In the genomic region with DNA sequence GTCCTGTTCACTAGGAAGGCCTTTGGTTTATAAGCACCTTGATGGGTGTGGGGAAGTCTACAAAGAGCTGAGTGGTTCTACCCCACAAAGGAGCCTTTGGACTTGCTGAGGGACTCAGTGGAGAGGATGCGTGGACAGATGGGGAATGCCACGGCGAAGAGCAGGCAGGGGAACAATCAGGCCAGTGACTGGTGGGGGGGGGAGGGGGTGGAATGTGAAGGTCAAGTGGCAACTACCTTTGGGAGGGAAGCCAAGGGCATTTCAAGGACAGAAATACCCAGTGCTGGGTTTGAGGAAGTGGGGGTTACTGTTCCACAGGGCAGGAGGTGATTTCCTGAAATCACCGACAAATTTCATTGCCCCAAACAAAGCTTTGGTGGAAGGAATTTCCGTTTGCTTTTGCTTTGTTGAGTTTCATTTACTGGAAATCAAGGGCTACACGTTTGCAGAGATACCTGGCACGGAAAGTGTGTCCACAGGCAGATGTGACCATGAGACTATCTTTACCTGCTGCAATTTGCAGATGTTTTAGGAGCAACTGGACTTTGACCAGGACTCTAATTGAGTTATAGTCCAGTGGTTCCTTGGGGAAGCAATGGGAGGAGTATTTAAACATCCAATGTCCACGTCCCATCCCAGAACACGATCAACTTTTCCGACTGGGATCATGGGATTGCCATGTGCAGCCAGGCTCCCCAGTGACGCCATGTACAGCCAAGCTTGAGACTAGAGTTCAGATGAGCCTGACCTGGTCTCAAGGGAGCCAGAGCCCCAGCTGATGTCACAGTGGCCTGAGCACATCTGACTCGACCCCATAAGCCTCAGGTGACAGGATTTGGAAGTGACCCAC, we compare ENCODE assay signal across 1 cellular context.
A peak's percentile ranks its signal among the peaks of the same experiment; 100 is the strongest.
TF ChIP-seq lines count a peak whose summit lies in the region.

No MANE protein-coding gene starts in this region.

TF ChIP-seq in HepG2, 621 proteins besides CTCF, POLR2A, EP300 and RAD21 (continued from another document and continues in another):
- TF ChIP-seq, protein P1, sequence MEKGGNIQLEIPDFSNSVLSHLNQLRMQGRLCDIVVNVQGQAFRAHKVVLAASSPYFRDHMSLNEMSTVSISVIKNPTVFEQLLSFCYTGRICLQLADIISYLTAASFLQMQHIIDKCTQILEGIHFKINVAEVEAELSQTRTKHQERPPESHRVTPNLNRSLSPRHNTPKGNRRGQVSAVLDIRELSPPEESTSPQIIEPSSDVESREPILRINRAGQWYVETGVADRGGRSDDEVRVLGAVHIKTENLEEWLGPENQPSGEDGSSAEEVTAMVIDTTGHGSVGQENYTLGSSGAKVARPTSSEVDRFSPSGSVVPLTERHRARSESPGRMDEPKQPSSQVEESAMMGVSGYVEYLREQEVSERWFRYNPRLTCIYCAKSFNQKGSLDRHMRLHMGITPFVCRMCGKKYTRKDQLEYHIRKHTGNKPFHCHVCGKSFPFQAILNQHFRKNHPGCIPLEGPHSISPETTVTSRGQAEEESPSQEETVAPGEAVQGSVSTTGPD (CRISPR knock-in tag; IDR thresholded peaks at IDR 0.05) = no peak
- TF ChIP-seq FOXA3 (CRISPR knock-in tag; IDR thresholded peaks at IDR 0.05) (peak; percentile 10; the same call in 1 of the 2 replicates), ZFX (CRISPR knock-in tag; IDR thresholded peaks at IDR 0.05; ENCODE audit: low read depth) (0 out of 2 replicates have a peak, but pooled peaks have one; percentile 10), YEATS2 (CRISPR knock-in tag; IDR thresholded peaks at IDR 0.05; ENCODE audit: borderline replicate concordance) (peak; percentile 60; the same call in 1 of the 2 replicates), SCMH1 (CRISPR knock-in tag; IDR thresholded peaks at IDR 0.05; ENCODE audit: borderline replicate concordance) (no peak), MAFK (conservative IDR thresholded peaks at IDR 0.05 in 1 of 2, IDR thresholded peaks at IDR 0.05 in 1 of 2; ENCODE audit: low read length in 2 of 2) (no peak), ADNP (CRISPR knock-in tag; IDR thresholded peaks at IDR 0.05) (no peak), IKZF4 (CRISPR knock-in tag; IDR thresholded peaks at IDR 0.05; ENCODE audit: borderline replicate concordance, low read depth, not compliant biosample characterization) (peak; percentile 54), POLR2AphosphoS5 (IDR thresholded peaks at IDR 0.05; ENCODE audit: low read depth, low read length) (peak; percentile 55; the same call in 1 of the 2 replicates), EED (CRISPR knock-in tag; IDR thresholded peaks at IDR 0.05) (0 out of 2 replicates have a peak, but pooled peaks have one; percentile 62), SIX1 (CRISPR knock-in tag; IDR thresholded peaks at IDR 0.05; ENCODE audit: borderline replicate concordance) (no peak), ATF7-NPFF (CRISPR knock-in tag; IDR thresholded peaks at IDR 0.05; ENCODE audit: low read depth) (peak; percentile 74), ZNF747 (CRISPR knock-in tag; IDR thresholded peaks at IDR 0.05; ENCODE audit: borderline replicate concordance) (no peak), NR2F6 (IDR thresholded peaks at IDR 0.05) (0 out of 2 replicates have a peak, but pooled peaks have one; percentile 46), NR2F6 (CRISPR knock-in tag; IDR thresholded peaks at IDR 0.05) (peak; percentile 81), ZNF891 (CRISPR knock-in tag; IDR thresholded peaks at IDR 0.05) (peak; percentile 88; the same call in 1 of the 2 replicates), ZNF724P (CRISPR knock-in tag; IDR thresholded peaks at IDR 0.05; ENCODE audit: borderline replicate concordance) (no peak), ZNF354B (CRISPR knock-in tag; IDR thresholded peaks at IDR 0.05) (no peak), KAT8 (CRISPR knock-in tag; IDR thresholded peaks at IDR 0.05) (no peak), NPAS2 (CRISPR knock-in tag; IDR thresholded peaks at IDR 0.05; ENCODE audit: borderline replicate concordance) (no peak), ZNF709 (CRISPR knock-in tag; IDR thresholded peaks at IDR 0.05) (no peak), ZNF431 (CRISPR knock-in tag; IDR thresholded peaks at IDR 0.05; ENCODE audit: borderline replicate concordance, low read depth) (0 out of 2 replicates have a peak, but pooled peaks have one; percentile 59), SIN3A (IDR thresholded peaks at IDR 0.05; ENCODE audit: borderline replicate concordance, low read depth, low read length) (no peak), THAP11 (CRISPR knock-in tag; IDR thresholded peaks at IDR 0.05) (no peak), SALL2 (CRISPR knock-in tag; IDR thresholded peaks at IDR 0.05) (no peak; the same call in 1 of the 2 replicates), PHF21A (CRISPR knock-in tag; IDR thresholded peaks at IDR 0.05) (peak; percentile 52; the same call in 1 of the 2 replicates), ZMAT3 (CRISPR knock-in tag; conservative IDR thresholded peaks at IDR 0.05) (no peak), ZC3H13 (CRISPR knock-in tag; IDR thresholded peaks at IDR 0.05) (0 out of 2 replicates have a peak, but pooled peaks have one; percentile 7), FLYWCH1 (CRISPR knock-in tag; IDR thresholded peaks at IDR 0.05) (no peak)
- TF ChIP-seq, protein P2, sequence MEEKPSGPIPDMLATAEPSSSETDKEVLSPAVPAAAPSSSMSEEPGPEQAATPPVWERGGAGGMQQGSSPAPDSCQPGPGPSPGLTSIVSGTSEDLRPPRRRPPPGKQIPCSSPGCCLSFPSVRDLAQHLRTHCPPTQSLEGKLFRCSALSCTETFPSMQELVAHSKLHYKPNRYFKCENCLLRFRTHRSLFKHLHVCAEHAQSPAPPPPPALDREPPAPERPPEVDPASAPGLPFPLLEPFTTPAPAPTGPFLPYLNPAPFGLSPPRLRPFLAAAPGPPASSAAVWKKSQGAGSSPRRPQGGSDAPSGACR (CRISPR knock-in tag; IDR thresholded peaks at IDR 0.05) = no peak; the same call in 1 of the 2 replicates
- TF ChIP-seq, protein P3, sequence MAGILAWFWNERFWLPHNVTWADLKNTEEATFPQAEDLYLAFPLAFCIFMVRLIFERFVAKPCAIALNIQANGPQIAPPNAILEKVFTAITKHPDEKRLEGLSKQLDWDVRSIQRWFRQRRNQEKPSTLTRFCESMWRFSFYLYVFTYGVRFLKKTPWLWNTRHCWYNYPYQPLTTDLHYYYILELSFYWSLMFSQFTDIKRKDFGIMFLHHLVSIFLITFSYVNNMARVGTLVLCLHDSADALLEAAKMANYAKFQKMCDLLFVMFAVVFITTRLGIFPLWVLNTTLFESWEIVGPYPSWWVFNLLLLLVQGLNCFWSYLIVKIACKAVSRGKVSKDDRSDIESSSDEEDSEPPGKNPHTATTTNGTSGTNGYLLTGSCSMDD (CRISPR knock-in tag; IDR thresholded peaks at IDR 0.05) = no peak
- TF ChIP-seq, protein P4, sequence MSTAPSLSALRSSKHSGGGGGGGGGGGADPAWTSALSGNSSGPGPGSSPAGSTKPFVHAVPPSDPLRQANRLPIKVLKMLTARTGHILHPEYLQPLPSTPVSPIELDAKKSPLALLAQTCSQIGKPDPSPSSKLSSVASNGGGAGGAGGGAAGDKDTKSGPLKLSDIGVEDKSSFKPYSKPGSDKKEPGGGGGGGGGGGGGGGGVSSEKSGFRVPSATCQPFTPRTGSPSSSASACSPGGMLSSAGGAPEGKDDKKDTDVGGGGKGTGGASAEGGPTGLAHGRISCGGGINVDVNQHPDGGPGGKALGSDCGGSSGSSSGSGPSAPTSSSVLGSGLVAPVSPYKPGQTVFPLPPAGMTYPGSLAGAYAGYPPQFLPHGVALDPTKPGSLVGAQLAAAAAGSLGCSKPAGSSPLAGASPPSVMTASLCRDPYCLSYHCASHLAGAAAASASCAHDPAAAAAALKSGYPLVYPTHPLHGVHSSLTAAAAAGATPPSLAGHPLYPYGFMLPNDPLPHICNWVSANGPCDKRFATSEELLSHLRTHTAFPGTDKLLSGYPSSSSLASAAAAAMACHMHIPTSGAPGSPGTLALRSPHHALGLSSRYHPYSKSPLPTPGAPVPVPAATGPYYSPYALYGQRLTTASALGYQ (CRISPR knock-in tag; IDR thresholded peaks at IDR 0.05) = no peak
- TF ChIP-seq, protein P5, sequence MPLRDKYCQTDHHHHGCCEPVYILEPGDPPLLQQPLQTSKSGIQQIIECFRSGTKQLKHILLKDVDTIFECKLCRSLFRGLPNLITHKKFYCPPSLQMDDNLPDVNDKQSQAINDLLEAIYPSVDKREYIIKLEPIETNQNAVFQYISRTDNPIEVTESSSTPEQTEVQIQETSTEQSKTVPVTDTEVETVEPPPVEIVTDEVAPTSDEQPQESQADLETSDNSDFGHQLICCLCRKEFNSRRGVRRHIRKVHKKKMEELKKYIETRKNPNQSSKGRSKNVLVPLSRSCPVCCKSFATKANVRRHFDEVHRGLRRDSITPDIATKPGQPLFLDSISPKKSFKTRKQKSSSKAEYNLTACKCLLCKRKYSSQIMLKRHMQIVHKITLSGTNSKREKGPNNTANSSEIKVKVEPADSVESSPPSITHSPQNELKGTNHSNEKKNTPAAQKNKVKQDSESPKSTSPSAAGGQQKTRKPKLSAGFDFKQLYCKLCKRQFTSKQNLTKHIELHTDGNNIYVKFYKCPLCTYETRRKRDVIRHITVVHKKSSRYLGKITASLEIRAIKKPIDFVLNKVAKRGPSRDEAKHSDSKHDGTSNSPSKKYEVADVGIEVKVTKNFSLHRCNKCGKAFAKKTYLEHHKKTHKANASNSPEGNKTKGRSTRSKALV (CRISPR knock-in tag; IDR thresholded peaks at IDR 0.05) = no peak
- TF ChIP-seq, protein P6, sequence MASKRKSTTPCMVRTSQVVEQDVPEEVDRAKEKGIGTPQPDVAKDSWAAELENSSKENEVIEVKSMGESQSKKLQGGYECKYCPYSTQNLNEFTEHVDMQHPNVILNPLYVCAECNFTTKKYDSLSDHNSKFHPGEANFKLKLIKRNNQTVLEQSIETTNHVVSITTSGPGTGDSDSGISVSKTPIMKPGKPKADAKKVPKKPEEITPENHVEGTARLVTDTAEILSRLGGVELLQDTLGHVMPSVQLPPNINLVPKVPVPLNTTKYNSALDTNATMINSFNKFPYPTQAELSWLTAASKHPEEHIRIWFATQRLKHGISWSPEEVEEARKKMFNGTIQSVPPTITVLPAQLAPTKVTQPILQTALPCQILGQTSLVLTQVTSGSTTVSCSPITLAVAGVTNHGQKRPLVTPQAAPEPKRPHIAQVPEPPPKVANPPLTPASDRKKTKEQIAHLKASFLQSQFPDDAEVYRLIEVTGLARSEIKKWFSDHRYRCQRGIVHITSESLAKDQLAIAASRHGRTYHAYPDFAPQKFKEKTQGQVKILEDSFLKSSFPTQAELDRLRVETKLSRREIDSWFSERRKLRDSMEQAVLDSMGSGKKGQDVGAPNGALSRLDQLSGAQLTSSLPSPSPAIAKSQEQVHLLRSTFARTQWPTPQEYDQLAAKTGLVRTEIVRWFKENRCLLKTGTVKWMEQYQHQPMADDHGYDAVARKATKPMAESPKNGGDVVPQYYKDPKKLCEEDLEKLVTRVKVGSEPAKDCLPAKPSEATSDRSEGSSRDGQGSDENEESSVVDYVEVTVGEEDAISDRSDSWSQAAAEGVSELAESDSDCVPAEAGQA (IDR thresholded peaks at IDR 0.05; ENCODE audit: low read depth) = 0 out of 2 replicates have a peak, but pooled peaks have one; percentile 48
- TF ChIP-seq, protein P6 (CRISPR knock-in tag; IDR thresholded peaks at IDR 0.05; ENCODE audit: borderline replicate concordance) = no peak
- TF ChIP-seq, protein P7, sequence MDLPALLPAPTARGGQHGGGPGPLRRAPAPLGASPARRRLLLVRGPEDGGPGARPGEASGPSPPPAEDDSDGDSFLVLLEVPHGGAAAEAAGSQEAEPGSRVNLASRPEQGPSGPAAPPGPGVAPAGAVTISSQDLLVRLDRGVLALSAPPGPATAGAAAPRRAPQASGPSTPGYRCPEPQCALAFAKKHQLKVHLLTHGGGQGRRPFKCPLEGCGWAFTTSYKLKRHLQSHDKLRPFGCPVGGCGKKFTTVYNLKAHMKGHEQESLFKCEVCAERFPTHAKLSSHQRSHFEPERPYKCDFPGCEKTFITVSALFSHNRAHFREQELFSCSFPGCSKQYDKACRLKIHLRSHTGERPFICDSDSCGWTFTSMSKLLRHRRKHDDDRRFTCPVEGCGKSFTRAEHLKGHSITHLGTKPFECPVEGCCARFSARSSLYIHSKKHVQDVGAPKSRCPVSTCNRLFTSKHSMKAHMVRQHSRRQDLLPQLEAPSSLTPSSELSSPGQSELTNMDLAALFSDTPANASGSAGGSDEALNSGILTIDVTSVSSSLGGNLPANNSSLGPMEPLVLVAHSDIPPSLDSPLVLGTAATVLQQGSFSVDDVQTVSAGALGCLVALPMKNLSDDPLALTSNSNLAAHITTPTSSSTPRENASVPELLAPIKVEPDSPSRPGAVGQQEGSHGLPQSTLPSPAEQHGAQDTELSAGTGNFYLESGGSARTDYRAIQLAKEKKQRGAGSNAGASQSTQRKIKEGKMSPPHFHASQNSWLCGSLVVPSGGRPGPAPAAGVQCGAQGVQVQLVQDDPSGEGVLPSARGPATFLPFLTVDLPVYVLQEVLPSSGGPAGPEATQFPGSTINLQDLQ (CRISPR knock-in tag; IDR thresholded peaks at IDR 0.05) = 0 out of 2 replicates have a peak, but pooled peaks have one; percentile 68
